In genomic region chr18:62329676-62330454, GRCh38 we compare ENCODE assay signal across 9 cellular contexts. TPM values are rescaled to one million over a fixed set of nuclear protein-coding genes. Genes with fewer than 3 reads are reported as not detected.
A peak's percentile ranks its signal among the peaks of the same experiment; 100 is the strongest.
DNase-seq lines count a peak whose midpoint lies in the region; ATAC-seq and TF ChIP-seq lines count a peak whose summit lies in the region.
"Had no signal": no experiment of that assay in that cellular context is flagged by ENCODE, and none has a peak within 500 bp of the region (broad histone marks: within the 10 kb centered on the region; RNA-seq: fewer than 3 reads in every experiment).

No MANE protein-coding gene starts in this region.

- H2BK5ac ChIP-seq in neuronal stem cell (ENCODE audit: low read length) (no peak overlapping the region), H9 (ENCODE audit: insufficient read length, low read length) (no peak overlapping the region)

- no peak overlapping the region for H4K8ac ChIP-seq in neuronal stem cell (ENCODE audit: low read depth, low read length)
- H4K8ac ChIP-seq in H9 (replicated peaks; ENCODE audit: insufficient read length, low read depth, low read length) = no peak overlapping the region

- H3K18ac ChIP-seq in neuronal stem cell (ENCODE audit: low read length) (no peak overlapping the region), H9 (ENCODE audit: insufficient read length, low read depth, low read length) (no peak overlapping the region)

- peaks cover 24% of the 10 kb centered on the region for H3K4me1 ChIP-seq in CD4-positive, CD25-positive, alpha-beta regulatory T cell (ENCODE audit: control insufficient read depth, insufficient read depth, low read length, poor library complexity, severe bottlenecking)
- H3K4me1 ChIP-seq in left lung = peaks cover 8 to 49% of the 10 kb centered on the region in 2 donors
- H3K4me1 ChIP-seq in neuronal stem cell (ENCODE audit: control insufficient read depth in 2 of 2, insufficient read depth in 1 of 2, low read depth in 1 of 2, low read length in 2 of 2) = peaks cover 6 to 7% of the 10 kb centered on the region in 2 donors
- H3K4me1 ChIP-seq in H9 (ENCODE audit: insufficient read depth, low read length) = peaks cover 8% of the 10 kb centered on the region; the same call in 1 of the 2 replicates

- H2AK5ac ChIP-seq in neuronal stem cell (ENCODE audit: low read depth, low read length) (no peak overlapping the region), H9 (ENCODE audit: insufficient read length, low read length) (no peak overlapping the region)

- H4K91ac ChIP-seq in neuronal stem cell (ENCODE audit: low read depth, low read length, poor library complexity) (no peak overlapping the region), H9 (ENCODE audit: insufficient read length, low read depth, low read length) (no peak overlapping the region)

- H3K27ac Mint-ChIP-seq in CD4-positive, CD25-positive, alpha-beta regulatory T cell = peak overlapping the region; percentile 38 to 72 (median 56)
- H3K27ac Mint-ChIP-seq in activated naive CD8-positive, alpha-beta T cell treated with anti-CD3 and anti-CD28 coated beads, Interleukin-2, amount 50 U/mL, for 24 hours = no peak overlapping the region
- peak overlapping the region in 1 of 3 experiments; percentile 59; a peak in 3 of 7 replicates for H3K27ac Mint-ChIP-seq in H9

- peaks cover 13% of the 10 kb centered on the region for H3K23me2 ChIP-seq in H9 (ENCODE audit: insufficient read length, low read depth, low read length, poor library complexity, severe bottlenecking)

- H3K4me2 ChIP-seq in neuronal stem cell (ENCODE audit: insufficient read depth, low read length, poor library complexity, severe bottlenecking) (no peak overlapping the region), H9 (ENCODE audit: insufficient read depth, insufficient read length, low read length) (no peak overlapping the region)

- WGBS in neuronal stem cell (ENCODE audit: extremely low coverage in 2 of 2, insufficient read length in 2 of 2, insufficient replicate concordance in 1 of 2), 2 donors = no CpG with 5 or more reads among the region's 16 CpGs
- no CpG with 5 or more reads among the region's 16 CpGs for WGBS in H9 (ENCODE audit: extremely low coverage, insufficient read length, low lambda C conversion rate)

- no peak overlapping the region for H3K14ac ChIP-seq in neuronal stem cell (ENCODE audit: low read length)
- no peak overlapping the region for H3K14ac ChIP-seq in H9 (ENCODE audit: insufficient read depth, low read length)

- H3K79me1 ChIP-seq in neuronal stem cell (ENCODE audit: low read depth, low read length) (no peaks in the 10 kb centered on the region), H9 (ENCODE audit: insufficient read depth, low read depth, low read length, poor library complexity, severe bottlenecking) (no peaks in the 10 kb centered on the region)

- H3K27me3 Mint-ChIP-seq in CD4-positive, CD25-positive, alpha-beta regulatory T cell = peaks cover 40% of the 10 kb centered on the region
- peaks cover 61% of the 10 kb centered on the region for H3K27me3 Mint-ChIP-seq in activated naive CD8-positive, alpha-beta T cell treated with anti-CD3 and anti-CD28 coated beads, Interleukin-2, amount 50 U/mL, for 24 hours
- peaks cover 46% of the 10 kb centered on the region for H3K27me3 Mint-ChIP-seq in H9 (ENCODE audit: low read depth)

- H3K4ac ChIP-seq in neuronal stem cell (ENCODE audit: low read length) (no peak overlapping the region), H9 (ENCODE audit: low read depth, low read length) (no peak overlapping the region)

- peak overlapping the region; percentile 32 to 82 (median 55) for H3K4me3 Mint-ChIP-seq in CD4-positive, CD25-positive, alpha-beta regulatory T cell
- H3K4me3 Mint-ChIP-seq in activated naive CD8-positive, alpha-beta T cell treated with anti-CD3 and anti-CD28 coated beads, Interleukin-2, amount 50 U/mL, for 24 hours = no peak overlapping the region
- H3K4me3 Mint-ChIP-seq in H9 = peak overlapping the region in 1 of 2 experiments; percentile 23; a peak in 2 of 5 replicates

- intact Hi-C loops in left lung (cut with DNase I) = no loop called here

- peak overlapping the region; percentile 42 for H3K4me3 ChIP-seq in CD4-positive, CD25-positive, alpha-beta regulatory T cell (ENCODE audit: low read depth, low read length)
- H3K4me3 ChIP-seq in left lung (no peak overlapping the region), neuronal stem cell (ENCODE audit: low read length in 2 of 2) (no peak overlapping the region)
- H3K4me3 ChIP-seq: lower lobe of right lung had no signal

- no peak overlapping the region for H3K56ac ChIP-seq in H9 (ENCODE audit: insufficient read length, low read depth, low read length)

- H2BK15ac ChIP-seq in neuronal stem cell (ENCODE audit: low read length) (no peak overlapping the region), H9 (ENCODE audit: low read depth, low read length) (no peak overlapping the region)

- H3K9me3 ChIP-seq in CD4-positive, CD25-positive, alpha-beta regulatory T cell (ENCODE audit: control insufficient read depth in 2 of 2, low read length in 2 of 2) = no peaks in the 10 kb centered on the region
- no peaks in the 10 kb centered on the region for H3K9me3 ChIP-seq in left lung
- H3K9me3 ChIP-seq in neuronal stem cell (replicated peaks in 1 of 2; ENCODE audit: control insufficient read depth in 2 of 2, insufficient read depth in 1 of 2, low read depth in 1 of 2, low read length in 2 of 2) = no peaks in the 10 kb centered on the region
- no peaks in the 10 kb centered on the region for H3K9me3 ChIP-seq in H9 (ENCODE audit: control insufficient read depth, low read depth, low read length)
- H3K9me3 ChIP-seq: lower lobe of right lung had no signal

- peaks cover 13 to 45% (median 28%) of the 10 kb centered on the region in 4 donors for H3K4me1 Mint-ChIP-seq in CD4-positive, CD25-positive, alpha-beta regulatory T cell
- peaks cover 43% of the 10 kb centered on the region for H3K4me1 Mint-ChIP-seq in activated naive CD8-positive, alpha-beta T cell treated with anti-CD3 and anti-CD28 coated beads, Interleukin-2, amount 50 U/mL, for 24 hours
- H3K4me1 Mint-ChIP-seq in H9 = peaks cover 31 to 55% of the 10 kb centered on the region in 2 experiments

- DNase-seq in CD4-positive, CD25-positive, alpha-beta regulatory T cell = peak in 2 of 3 donors; percentile 34 to 89
- DNase-seq in HK-2 (ENCODE audit: unreplicated experiment) (peak; percentile 53), left lung (peak in 1 of 2 donors; percentile 60), neuronal stem cell (ENCODE audit: low spot score) (no peak), cerebellum (ENCODE audit: low spot score) (no peak), H9 (no peak)
- DNase-seq in activated naive CD8-positive, alpha-beta T cell treated with anti-CD3 and anti-CD28 coated beads, Interleukin-2, amount 50 U/mL, for 24 hours = peak; percentile 26
- DNase-seq: lower lobe of right lung had no signal

- H3K79me2 ChIP-seq in H9 (ENCODE audit: insufficient read depth, low read length) = no peaks in the 10 kb centered on the region

- no peak overlapping the region for H3K27ac ChIP-seq in CD4-positive, CD25-positive, alpha-beta regulatory T cell (ENCODE audit: insufficient read depth, low read length, poor library complexity, severe bottlenecking)
- H3K27ac ChIP-seq in left lung (no peak overlapping the region), neuronal stem cell (replicated peaks; ENCODE audit: low read length) (no peak overlapping the region), H9 (ENCODE audit: insufficient read length, low read depth, low read length) (no peak overlapping the region)
- H3K27ac ChIP-seq: lower lobe of right lung had no signal

- TF ChIP-seq CTCF in left lung (IDR thresholded peaks at IDR 0.05) = no peak
- TF ChIP-seq CTCF in H9 (conservative IDR thresholded peaks at IDR 0.05) = no peak

- no peak overlapping the region for H4K5ac ChIP-seq in H9 (ENCODE audit: insufficient read length, low read depth, low read length)

- H3K36me3 Mint-ChIP-seq in CD4-positive, CD25-positive, alpha-beta regulatory T cell = no peaks in the 10 kb centered on the region
- H3K36me3 Mint-ChIP-seq in activated naive CD8-positive, alpha-beta T cell treated with anti-CD3 and anti-CD28 coated beads, Interleukin-2, amount 50 U/mL, for 24 hours (ENCODE audit: low read depth) = no peaks in the 10 kb centered on the region
- H3K36me3 Mint-ChIP-seq in H9 (ENCODE audit: insufficient read depth in 1 of 3, low read depth in 3 of 3) = no peaks in the 10 kb centered on the region; a peak in 1 of 7 replicates

- H3K9me3 Mint-ChIP-seq in CD4-positive, CD25-positive, alpha-beta regulatory T cell = peaks cover 0 to 1% (median 0%) of the 10 kb centered on the region in 7 donors
- no peaks in the 10 kb centered on the region for H3K9me3 Mint-ChIP-seq in activated naive CD8-positive, alpha-beta T cell treated with anti-CD3 and anti-CD28 coated beads, Interleukin-2, amount 50 U/mL, for 24 hours
- H3K9me3 Mint-ChIP-seq in H9 = no peaks in the 10 kb centered on the region

- peaks cover 24% of the 10 kb centered on the region for H3K27me3 ChIP-seq in CD4-positive, CD25-positive, alpha-beta regulatory T cell (ENCODE audit: control insufficient read depth, insufficient read depth, low read length)
- H3K27me3 ChIP-seq in left lung = peaks cover 26 to 66% of the 10 kb centered on the region in 2 donors
- H3K27me3 ChIP-seq in neuronal stem cell (ENCODE audit: control insufficient read depth in 3 of 3, insufficient read depth in 3 of 3, low read depth in 1 of 3, low read length in 3 of 3) = peaks cover 9 to 75% (median 28%) of the 10 kb centered on the region in 3 experiments
- peaks cover 10% of the 10 kb centered on the region; the same call in 1 of the 2 replicates for H3K27me3 ChIP-seq in H9 (ENCODE audit: insufficient read depth, low read length)

- no peak overlapping the region for H2BK20ac ChIP-seq in H9 (ENCODE audit: low read depth, low read length, poor library complexity, severe bottlenecking)

- no peak overlapping the region for H3K23ac ChIP-seq in neuronal stem cell (ENCODE audit: low read depth, low read length, poor library complexity)
- no peak overlapping the region for H3K23ac ChIP-seq in H9 (ENCODE audit: insufficient read length, low read depth, low read length)

- H2BK12ac ChIP-seq in neuronal stem cell (ENCODE audit: low read length) = no peak overlapping the region
- no peak overlapping the region for H2BK12ac ChIP-seq in H9 (ENCODE audit: insufficient read length, low read depth, low read length)

- no peaks in the 10 kb centered on the region for H4K20me1 ChIP-seq in H9 (ENCODE audit: control insufficient read depth, insufficient read depth, insufficient read length)

- ATAC-seq in CD4-positive, CD25-positive, alpha-beta regulatory T cell (ENCODE audit: low read depth in 2 of 2) = peak; percentile 70 to 74
- ATAC-seq in activated naive CD8-positive, alpha-beta T cell treated with anti-CD3 and anti-CD28 coated beads, Interleukin-2, amount 50 U/mL, for 24 hours = peak; percentile 66
- peak; percentile 57 for ATAC-seq in left lung
- ATAC-seq in HG03025 (IDR thresholded peaks at IDR 0.05; ENCODE audit: low FRiP score, unreplicated experiment) = no peak

- no peak overlapping the region for H3K9ac ChIP-seq in neuronal stem cell (ENCODE audit: low read depth, low read length, poor library complexity)
- no peak overlapping the region for H3K9ac ChIP-seq in H9 (ENCODE audit: extremely low read depth, insufficient read length, low read length)

- H3K36me3 ChIP-seq in CD4-positive, CD25-positive, alpha-beta regulatory T cell (ENCODE audit: control insufficient read depth, insufficient read depth, low read length) = no peaks in the 10 kb centered on the region
- H3K36me3 ChIP-seq in left lung = no peaks in the 10 kb centered on the region
- H3K36me3 ChIP-seq in neuronal stem cell (replicated peaks in 1 of 2; ENCODE audit: control insufficient read depth in 2 of 2, insufficient read depth in 2 of 2, low read length in 2 of 2) = no peaks in the 10 kb centered on the region
- H3K36me3 ChIP-seq: lower lobe of right lung had no signal

- H2BK120ac ChIP-seq in neuronal stem cell (ENCODE audit: low read depth, low read length) (no peak overlapping the region), H9 (ENCODE audit: low read depth, low read length, poor library complexity, severe bottlenecking) (no peak overlapping the region)

- H3T11ph ChIP-seq in H9 (ENCODE audit: low read length) = no peak overlapping the region

- H2AFZ ChIP-seq in neuronal stem cell (ENCODE audit: low read length) (no peak overlapping the region), H9 (ENCODE audit: low read length) (no peak overlapping the region)

RNA-seq across cellular contexts. Expression of gene TNFRSF11A, which starts 4.8 kb away (rescaled TPM):
- total RNA-seq in CD4-positive, CD25-positive, alpha-beta regulatory T cell = 2.2 TPM
- 1 to 10 TPM in 3 of 4 donors, under 1 TPM in 1; 0.93 to 3.6 (median 1.6) TPM for polyA plus RNA-seq in CD4-positive, CD25-positive, alpha-beta regulatory T cell
- total RNA-seq in left lung (1 to 10 TPM; 4.7 to 8.9 TPM), cerebellum (1.1 TPM), H9 (2021) (7.8 and 8.1 TPM in 2 replicates)
- polyA plus RNA-seq in neuronal stem cell (2013, experiment 1 of 2) = 0.13 TPM
- polyA plus RNA-seq in neuronal stem cell (2013, experiment 2 of 2) = 0.12 TPM

Comparison
In these comparisons a context has a peak if more than half of its experiments do, and no peak if none do; other contexts are left out.
1. DNase-seq: peak in CD4-positive, CD25-positive, alpha-beta regulatory T cell (2 of 3), HK-2 (single experiment) and activated naive CD8-positive, alpha-beta T cell treated with anti-CD3 and anti-CD28 coated beads, Interleukin-2, amount 50 U/mL, for 24 hours (single experiment); none in neuronal stem cell (single experiment), cerebellum (single experiment) and H9 (single experiment).